In genomic region chr1:21035794-21036193, GRCh38 we compare ENCODE assay signal across 14 cellular contexts.
"Had no signal": no experiment of that assay in that cellular context is flagged by ENCODE, and none has a peak within 500 bp of the region (broad histone marks: within the 10 kb centered on the region; RNA-seq: fewer than 3 reads in every experiment).

No MANE protein-coding gene starts in this region.

- H3K27ac ChIP-seq: left lung, neural progenitor cell, parathyroid adenoma, tibial nerve had no signal

- H3K9ac ChIP-seq: neural progenitor cell, parathyroid adenoma had no signal

- H3K9me3 ChIP-seq: left lung had no signal

- H2AFZ ChIP-seq: neural progenitor cell, parathyroid adenoma had no signal

- DNase-seq: cortex of kidney; dorsolateral prefrontal cortex; effector CD8-positive, alpha-beta T cell; islet precursor cell; mesenchymal stem cell; occipital lobe; small intestine; stimulated activated CD4-positive, alpha-beta T cell treated with anti-CD3 and anti-CD28 coated beads, Interleukin-12 subunit alpha, Interleukin-12 subunit beta, amount 100 ng/mL, for 4 hours; stimulated activated naive CD4-positive, alpha-beta T cell treated with Interleukin-2 at 50 U/mL for 16 hours had no signal

- H3K27me3 ChIP-seq: dorsolateral prefrontal cortex, left lung, neural progenitor cell, tibial nerve had no signal

- H3K4me3 ChIP-seq: dorsolateral prefrontal cortex, left lung, lung, neural progenitor cell, tibial nerve had no signal

- H3K4me2 ChIP-seq: neural progenitor cell had no signal

- H3K36me3 ChIP-seq: left lung, neural progenitor cell had no signal

- H3K4me1 ChIP-seq: left lung, parathyroid adenoma had no signal
